24 cellular contexts compared by ENCODE assay signal in genomic region chr5:149851211-149851610, GRCh38.
"Had no signal": no experiment of that assay in that cellular context is flagged by ENCODE, and none has a peak within 500 bp of the region (broad histone marks: within the 10 kb centered on the region; RNA-seq: fewer than 3 reads in every experiment).

No MANE protein-coding gene starts in this region.

- H3K27me3 ChIP-seq: colonic mucosa, foreskin keratinocyte, pancreas, right atrium auricular region, suprapubic skin, tibial artery had no signal

- H3K27ac ChIP-seq: colonic mucosa, foreskin keratinocyte, pancreas, right atrium auricular region, suprapubic skin, tibial artery had no signal

- H3K4me3 ChIP-seq: colonic mucosa, mucosa of descending colon, pancreas, right atrium auricular region, suprapubic skin, tibial artery had no signal

- ATAC-seq: foreskin keratinocyte, left cardiac atrium, pancreas, T-helper 17 cell had no signal

- DNase-seq: activated CD4-positive, alpha-beta memory T cell treated with anti-CD3 and anti-CD28 coated beads for 36 hours; activated CD4-positive, alpha-beta T cell treated with anti-CD3 and anti-CD28 coated beads, Interleukin-2, amount 10 ng/mL, durations not matched to agents 24 days and 14 days; activated CD4-positive, CD25-positive, alpha-beta regulatory T cell treated with anti-CD3 and anti-CD28 coated beads, Interleukin-2, amount 50 U/mL, for 72 hours; activated CD8-positive, alpha-beta memory T cell treated with anti-CD3 and anti-CD28 coated beads, Interleukin-2, amount 50 U/mL, for 48 hours; activated gamma-delta T cell; activated naive CD4-positive, alpha-beta T cell treated with anti-CD3 and anti-CD28 coated beads, Interleukin-2, amount 10 ng/mL, durations not matched to agents 7 days and 5 days; activated T-cell treated with anti-CD3 and anti-CD28 coated beads, Interleukin-2, amount 50 U/mL, for 24 hours; anterior cingulate cortex; effector CD8-positive, alpha-beta T cell; foreskin keratinocyte; left cardiac atrium; left ventricle myocardium superior; nucleus accumbens; pancreas; stimulated activated CD4-positive, alpha-beta T cell treated with anti-CD3 and anti-CD28 coated beads, Interleukin-15, amount 100 ng/mL, for 24 hours; stimulated activated CD4-positive, alpha-beta T cell treated with anti-CD3 and anti-CD28 coated beads, Interleukin-2, amount 100 ng/mL, for 24 hours; stimulated activated naive CD4-positive, alpha-beta T cell; T-helper 17 cell; T1000; tibial artery had no signal

- H3K4me1 ChIP-seq: foreskin keratinocyte, pancreas, right atrium auricular region, suprapubic skin, tibial artery had no signal

- H3K9me3 ChIP-seq: colonic mucosa, mucosa of descending colon, pancreas, right atrium auricular region, suprapubic skin, tibial artery had no signal
